13 cellular contexts compared by ENCODE assay signal in the genomic region with DNA sequence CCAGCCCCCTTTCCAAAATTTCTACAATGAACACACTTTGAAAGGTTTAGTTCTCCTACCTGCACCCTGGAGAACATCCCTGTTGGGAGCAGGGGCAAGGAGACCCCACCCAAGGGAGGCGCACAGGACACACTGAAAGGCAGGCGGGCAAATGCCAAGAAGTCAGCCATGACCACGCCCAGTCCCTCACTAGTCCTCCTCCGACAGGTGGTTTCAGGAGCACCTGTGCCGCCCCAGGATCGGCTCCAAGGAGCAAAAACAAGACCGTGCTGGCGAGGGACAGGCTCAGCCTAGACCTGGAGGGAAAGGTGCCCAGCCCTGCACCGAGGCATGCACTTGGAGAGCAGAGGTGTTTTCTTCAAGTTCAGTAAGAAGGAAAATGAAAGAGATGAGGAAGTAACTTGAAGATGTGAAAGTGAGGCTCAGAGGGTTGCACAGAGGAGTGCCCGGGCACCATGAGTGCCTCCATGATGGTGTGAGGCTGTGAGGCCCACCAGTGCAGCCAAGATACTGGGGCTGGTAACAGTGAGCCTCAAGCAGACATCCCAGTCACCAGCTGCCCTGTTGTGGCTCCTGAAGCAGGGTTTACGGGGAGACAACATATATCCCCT. TPM values are rescaled to one million over a fixed set of nuclear protein-coding genes. Genes with fewer than 3 reads are reported as not detected.
DNase-seq lines count a peak whose midpoint lies in the region; ATAC-seq and TF ChIP-seq lines count a peak whose summit lies in the region.
"Had no signal": no experiment of that assay in that cellular context is flagged by ENCODE, and none has a peak within 500 bp of the region (broad histone marks: within the 10 kb centered on the region; RNA-seq: fewer than 3 reads in every experiment).

No MANE protein-coding gene starts in this region.

- peak overlapping the region; percentile 84 for H3K27ac ChIP-seq in OCI-LY3 (ENCODE audit: low read length)

- H2AFZ ChIP-seq in OCI-LY3 (ENCODE audit: low read depth, low read length), result no peak overlapping the region

- no peaks in the 10 kb centered on the region for H3K27me3 ChIP-seq in OCI-LY3 (ENCODE audit: low read depth, low read length)

- DNase-seq in activated T-cell treated with anti-CD3 and anti-CD28 coated beads, Interleukin-2, amount 50 U/mL, for 4 hours, result no peak
- DNase-seq in activated T-cell treated with anti-CD3 and anti-CD28 coated beads for 4 hours (no peak), left ventricle myocardium superior (no peak)
- no peak for DNase-seq in stimulated activated naive B cell treated with anti-CD40 and anti-IgM and Interleukin-4, amounts not matched to agents 10 μg/mL and 1 μg/mL and 100 μg/mL, for 72 hours
- no peak for DNase-seq in activated CD4-positive, CD25-positive, alpha-beta regulatory T cell treated with anti-CD3 and anti-CD28 coated beads, Interleukin-2, amount 50 U/mL, for 72 hours
- DNase-seq: anterior cingulate cortex, foreskin melanocyte, NCI-H1105, T-helper 2 cell had no signal

- H3K27ac Mint-ChIP-seq in stimulated activated naive B cell treated with anti-CD40 and anti-IgM and Interleukin-4, amounts not matched to agents 10 μg/mL and 1 μg/mL and 100 μg/mL, for 72 hours, result peak overlapping the region; percentile 81

- no peaks in the 10 kb centered on the region for H3K9me3 Mint-ChIP-seq in activated T-cell treated with anti-CD3 and anti-CD28 coated beads, Interleukin-2, amount 50 U/mL, for 4 hours
- H3K9me3 Mint-ChIP-seq in stimulated activated naive B cell treated with anti-CD40 and anti-IgM and Interleukin-4, amounts not matched to agents 10 μg/mL and 1 μg/mL and 100 μg/mL, for 72 hours, result no peaks in the 10 kb centered on the region

- H3K4me2 ChIP-seq in OCI-LY3 (ENCODE audit: low read length), result peak overlapping the region; percentile 64

- peak overlapping the region; percentile 15; the same call in 1 of the 2 replicates for H3K9ac ChIP-seq in OCI-LY3 (ENCODE audit: low read length)

- H4K20me1 ChIP-seq in OCI-LY3 (ENCODE audit: insufficient read depth, low read length), result peaks cover 52% of the 10 kb centered on the region

- H3K4me1 Mint-ChIP-seq in activated T-cell treated with anti-CD3 and anti-CD28 coated beads, Interleukin-2, amount 50 U/mL, for 4 hours (ENCODE audit: low read depth), result peaks cover 22% of the 10 kb centered on the region
- H3K4me1 Mint-ChIP-seq in stimulated activated naive B cell treated with anti-CD40 and anti-IgM and Interleukin-4, amounts not matched to agents 10 μg/mL and 1 μg/mL and 100 μg/mL, for 72 hours, result peaks cover 36 to 62% of the 10 kb centered on the region in 2 donors

- no peaks in the 10 kb centered on the region for H3K9me3 ChIP-seq in OCI-LY3 (ENCODE audit: insufficient read depth, low read length)

- H3K27me3 Mint-ChIP-seq in activated T-cell treated with anti-CD3 and anti-CD28 coated beads, Interleukin-2, amount 50 U/mL, for 4 hours (ENCODE audit: low read depth), result no peaks in the 10 kb centered on the region
- no peaks in the 10 kb centered on the region for H3K27me3 Mint-ChIP-seq in stimulated activated naive B cell treated with anti-CD40 and anti-IgM and Interleukin-4, amounts not matched to agents 10 μg/mL and 1 μg/mL and 100 μg/mL, for 72 hours

- peak; percentile 28 to 57 for ATAC-seq in activated T-cell treated with anti-CD3 and anti-CD28 coated beads, Interleukin-2, amount 50 U/mL, for 4 hours
- ATAC-seq in esophagus mucosa, result peak; percentile 80
- ATAC-seq in stimulated activated naive B cell treated with anti-CD40 and anti-IgM and Interleukin-4, amounts not matched to agents 10 μg/mL and 1 μg/mL and 100 μg/mL, for 72 hours (replicated peaks), result peak; percentile 93 to 96
- ATAC-seq in HG03342 (IDR thresholded peaks at IDR 0.05; ENCODE audit: unreplicated experiment), result no peak
- ATAC-seq in left ventricle myocardium superior, result no peak
- ATAC-seq: left lobe of liver had no signal

- H3K4me3 Mint-ChIP-seq in activated T-cell treated with anti-CD3 and anti-CD28 coated beads, Interleukin-2, amount 50 U/mL, for 4 hours, result no peak overlapping the region
- no peak overlapping the region for H3K4me3 Mint-ChIP-seq in stimulated activated naive B cell treated with anti-CD40 and anti-IgM and Interleukin-4, amounts not matched to agents 10 μg/mL and 1 μg/mL and 100 μg/mL, for 72 hours

- H3K4me3 ChIP-seq in OCI-LY3 (ENCODE audit: low read length), result peak overlapping the region; percentile 49; the same call in 1 of the 2 replicates

- H3K79me2 ChIP-seq in OCI-LY3 (ENCODE audit: low read length), result peaks cover 89% of the 10 kb centered on the region

- peaks cover 35% of the 10 kb centered on the region for H3K36me3 Mint-ChIP-seq in activated T-cell treated with anti-CD3 and anti-CD28 coated beads, Interleukin-2, amount 50 U/mL, for 4 hours (ENCODE audit: insufficient read depth)
- H3K36me3 Mint-ChIP-seq in stimulated activated naive B cell treated with anti-CD40 and anti-IgM and Interleukin-4, amounts not matched to agents 10 μg/mL and 1 μg/mL and 100 μg/mL, for 72 hours, result peaks cover 49 to 67% of the 10 kb centered on the region in 2 donors

- peaks cover 29% of the 10 kb centered on the region for H3K4me1 ChIP-seq in OCI-LY3 (ENCODE audit: low read length)

- H3K36me3 ChIP-seq in OCI-LY3 (replicated peaks; ENCODE audit: low read depth, low read length), result peaks cover 61% of the 10 kb centered on the region

- no peak for TF ChIP-seq CTCF in OCI-LY3 (IDR thresholded peaks at IDR 0.05; ENCODE audit: low read depth, low read length)

- intact Hi-C loops in left ventricle myocardium superior (cut with micrococcal nuclease), result no loop called here

RNA-seq across cellular contexts. Expression of gene NADK, which starts 19.6 kb away (rescaled TPM):
- total RNA-seq in activated T-cell treated with anti-CD3 and anti-CD28 coated beads, Interleukin-2, amount 50 U/mL, for 4 hours, result 100 to 1,000 TPM in 2 of 3 donors, 10 to 100 TPM in 1; 98.7 to 108 (median 106) TPM
- total RNA-seq in esophagus mucosa, result 31.8 TPM
- 24.4 TPM for total RNA-seq in left ventricle myocardium superior

Comparison
In these comparisons a context has a peak if more than half of its experiments do, and no peak if none do; other contexts are left out.
1. ATAC-seq: peak in activated T-cell treated with anti-CD3 and anti-CD28 coated beads, Interleukin-2, amount 50 U/mL, for 4 hours (2 of 2), esophagus mucosa (single experiment) and stimulated activated naive B cell treated with anti-CD40 and anti-IgM and Interleukin-4, amounts not matched to agents 10 μg/mL and 1 μg/mL and 100 μg/mL, for 72 hours (2 of 2); none in HG03342 (single experiment) and left ventricle myocardium superior (single experiment).